Comparison of ENCODE assay signal across 15 cellular contexts in genomic region chr6:106101466-106101865, GRCh38. TPM values are rescaled to one million over a fixed set of nuclear protein-coding genes. Genes with fewer than 3 reads are reported as not detected.
DNase-seq lines count a peak whose midpoint lies in the region; ATAC-seq, FAIRE-seq and TF ChIP-seq lines count a peak whose summit lies in the region.
"Had no signal": no experiment of that assay in that cellular context is flagged by ENCODE, and none has a peak within 500 bp of the region (broad histone marks: within the 10 kb centered on the region; RNA-seq: fewer than 3 reads in every experiment).

No MANE protein-coding gene starts in this region.

- H3K4me2 ChIP-seq in HCT116 (ENCODE audit: low read length) (no peak overlapping the region), astrocyte (ENCODE audit: low read length) (no peak overlapping the region), mesenchymal stem cell (ENCODE audit: low read length, poor library complexity, severe bottlenecking) (no peak overlapping the region), SK-N-SH (no peak overlapping the region)

- H2AFZ ChIP-seq in HCT116 (ENCODE audit: low read depth, low read length, poor library complexity, severe bottlenecking) (no peak overlapping the region), astrocyte (ENCODE audit: low read depth, low read length) (no peak overlapping the region), mesenchymal stem cell (ENCODE audit: low read depth, low read length) (no peak overlapping the region), SK-N-SH (ENCODE audit: low read depth) (no peak overlapping the region)

- H2BK5ac ChIP-seq in mesenchymal stem cell (ENCODE audit: low read depth, low read length, poor library complexity, severe bottlenecking) = no peak overlapping the region

- no peak overlapping the region for H2BK12ac ChIP-seq in mesenchymal stem cell (ENCODE audit: low read length in 2 of 2)

- CTCF ChIA-PET in HCT116 (lab: Charles Lee) (no interaction called here), SK-N-SH (lab: Yijun Ruan, JAX) (interaction anchor here (1.1 kb wide), 1 partner anchor 109 kb away, joined by 3 read pairs; no protein-coding TSS in a partner anchor)

- no peak for DNase-seq in CD4-positive, CD25-positive, alpha-beta regulatory T cell
- DNase-seq in HCT116 (ENCODE audit: low read depth, low spot score) (no peak), astrocyte (ENCODE audit: low read depth) (no peak), mesenchymal stem cell (no peak), NCI-H524 (lab: John Stamatoyannopoulos, UW) (no peak), NCI-H2171 (lab: John Stamatoyannopoulos, UW) (no peak), SK-N-SH (no peak), kidney tubule cell (ENCODE audit: low spot score) (no peak)
- DNase-seq: aorta, DMS79, dorsolateral prefrontal cortex, foreskin melanocyte, MG63, midbrain, NCI-H2029 had no signal

- H4K20me1 ChIP-seq in HCT116 (ENCODE audit: insufficient read depth) (no peaks in the 10 kb centered on the region), astrocyte (ENCODE audit: insufficient read depth, low read length) (no peaks in the 10 kb centered on the region), SK-N-SH (ENCODE audit: insufficient read depth) (no peaks in the 10 kb centered on the region)

- H3K9me2 ChIP-seq in HCT116 (ENCODE audit: insufficient read depth) = no peaks in the 10 kb centered on the region
- no peaks in the 10 kb centered on the region for H3K9me2 ChIP-seq in SK-N-SH

- RAD21 ChIA-PET in HCT116 (lab: Charles Lee; ENCODE audit: low non-redundant PET in 1 of 2, low total read pairs in 2 of 2, uncharacterized antibody in 2 of 2, unreplicated experiment in 2 of 2) = no interaction called here

- H3K27ac ChIP-seq in CD4-positive, CD25-positive, alpha-beta regulatory T cell (ENCODE audit: insufficient read depth, low read length, poor library complexity, severe bottlenecking) = peak overlapping the region; percentile 90
- H3K27ac ChIP-seq in HCT116 (ENCODE audit: low read depth, low read length) (no peak overlapping the region), astrocyte (ENCODE audit: low read depth, low read length) (no peak overlapping the region), mesenchymal stem cell (ENCODE audit: low read length, poor library complexity, severe bottlenecking) (no peak overlapping the region), SK-N-SH (ENCODE audit: low read depth in 2 of 2, low read length in 1 of 2) (no peak overlapping the region)

- no peak for TF ChIP-seq EP300 in SK-N-SH (IDR thresholded peaks at IDR 0.05; ENCODE audit: borderline replicate concordance in 1 of 2, low read depth in 1 of 2, low read length in 1 of 2)

- H3K79me2 ChIP-seq in HCT116 (ENCODE audit: insufficient read depth, low read length) = no peaks in the 10 kb centered on the region
- H3K79me2 ChIP-seq in astrocyte (ENCODE audit: insufficient read depth, low read length) = no peaks in the 10 kb centered on the region
- H3K79me2 ChIP-seq in SK-N-SH (ENCODE audit: insufficient read depth) = no peaks in the 10 kb centered on the region

- intact Hi-C loops in HCT116 (cut with micrococcal nuclease) = no loop called here

- H3K9me3 Mint-ChIP-seq in CD4-positive, CD25-positive, alpha-beta regulatory T cell = peaks cover 0 to 2% (median 0%) of the 10 kb centered on the region in 7 donors
- no peaks in the 10 kb centered on the region for H3K9me3 Mint-ChIP-seq in astrocyte (ENCODE audit: unreplicated experiment)

- H3K79me1 ChIP-seq in mesenchymal stem cell (replicated peaks; ENCODE audit: low read length, poor library complexity, severe bottlenecking) = no peaks in the 10 kb centered on the region

- H3K4me1 Mint-ChIP-seq in CD4-positive, CD25-positive, alpha-beta regulatory T cell = peaks cover 0 to 85% (median 46%) of the 10 kb centered on the region in 4 donors
- peaks cover 37% of the 10 kb centered on the region for H3K4me1 Mint-ChIP-seq in astrocyte (ENCODE audit: low read depth, unreplicated experiment)

- peak overlapping the region; percentile 100 for H3K4me3 ChIP-seq in CD4-positive, CD25-positive, alpha-beta regulatory T cell (ENCODE audit: low read depth, low read length)
- H3K4me3 ChIP-seq in HCT116 (replicated peaks in 1 of 2; ENCODE audit: low read depth in 1 of 2, low read length in 2 of 2) (no peak overlapping the region), astrocyte (ENCODE audit: insufficient read depth, low read depth, low read length) (no peak overlapping the region), mesenchymal stem cell (ENCODE audit: insufficient read depth in 1 of 2, low read depth in 1 of 2, low read length in 2 of 2) (no peak overlapping the region), SK-N-SH (ENCODE audit: low read depth in 2 of 2, low read length in 1 of 2) (no peak overlapping the region)
- H3K4me3 ChIP-seq: MG63 had no signal

- ATAC-seq in CD4-positive, CD25-positive, alpha-beta regulatory T cell (ENCODE audit: low read depth in 2 of 2) = no peak
- ATAC-seq in HCT116 = no peak

- TF ChIP-seq RAD21 in HCT116 (IDR thresholded peaks at IDR 0.05; ENCODE audit: low read depth) (no peak), SK-N-SH (IDR thresholded peaks at IDR 0.05; ENCODE audit: low read length) (no peak)

- BruUV-seq in HCT116 (replicated peaks; lab: Mats Ljungman, UMichigan) = no TSS peak

- peaks cover 50% of the 10 kb centered on the region for H3K36me3 Mint-ChIP-seq in CD4-positive, CD25-positive, alpha-beta regulatory T cell
- H3K36me3 Mint-ChIP-seq in astrocyte (ENCODE audit: low read depth, unreplicated experiment) = peaks cover 20% of the 10 kb centered on the region

- no peak overlapping the region for H3K18ac ChIP-seq in mesenchymal stem cell (ENCODE audit: low read depth in 1 of 2, low read length in 2 of 2)

- H3K9me3 ChIP-seq in CD4-positive, CD25-positive, alpha-beta regulatory T cell (ENCODE audit: control insufficient read depth in 2 of 2, low read length in 2 of 2) = no peaks in the 10 kb centered on the region
- no peaks in the 10 kb centered on the region for H3K9me3 ChIP-seq in HCT116 (ENCODE audit: control insufficient read depth in 1 of 2, insufficient read depth in 1 of 2, low read depth in 1 of 2, low read length in 2 of 2)
- no peaks in the 10 kb centered on the region for H3K9me3 ChIP-seq in astrocyte (ENCODE audit: insufficient read depth, low read depth, low read length)
- no peaks in the 10 kb centered on the region for H3K9me3 ChIP-seq in mesenchymal stem cell (ENCODE audit: control insufficient read depth, low read length)
- no peaks in the 10 kb centered on the region for H3K9me3 ChIP-seq in SK-N-SH
- H3K9me3 ChIP-seq: MG63 had no signal

- no peak overlapping the region for H4K8ac ChIP-seq in mesenchymal stem cell (ENCODE audit: low read length)

- no peaks in the 10 kb centered on the region for H3K27me3 ChIP-seq in CD4-positive, CD25-positive, alpha-beta regulatory T cell (ENCODE audit: control insufficient read depth, insufficient read depth, low read length)
- H3K27me3 ChIP-seq in HCT116 (ENCODE audit: insufficient read depth, low read length) (no peaks in the 10 kb centered on the region), astrocyte (ENCODE audit: insufficient read depth, low read length) (no peaks in the 10 kb centered on the region), mesenchymal stem cell (ENCODE audit: control insufficient read depth in 1 of 2, insufficient read depth in 1 of 2, low read length in 2 of 2) (no peaks in the 10 kb centered on the region), SK-N-SH (ENCODE audit: insufficient read depth) (no peaks in the 10 kb centered on the region)
- H3K27me3 ChIP-seq: MG63 had no signal

- peaks cover 76% of the 10 kb centered on the region for H3K4me1 ChIP-seq in CD4-positive, CD25-positive, alpha-beta regulatory T cell (ENCODE audit: control insufficient read depth, insufficient read depth, low read length, poor library complexity, severe bottlenecking)
- H3K4me1 ChIP-seq in HCT116 (ENCODE audit: control insufficient read depth in 1 of 2, insufficient read depth in 2 of 2, low read length in 2 of 2) = peaks cover 19 to 40% of the 10 kb centered on the region in 2 experiments; a peak in 3 of 4 replicates
- peaks cover 18% of the 10 kb centered on the region for H3K4me1 ChIP-seq in astrocyte (ENCODE audit: insufficient read depth, low read length)
- peaks cover 9% of the 10 kb centered on the region for H3K4me1 ChIP-seq in mesenchymal stem cell (ENCODE audit: control insufficient read depth, insufficient read depth, low read depth, low read length)
- H3K4me1 ChIP-seq in SK-N-SH (ENCODE audit: control insufficient read depth in 1 of 2, insufficient read depth in 2 of 2, low read depth in 1 of 2, low read length in 1 of 2) = peaks cover 0 to 3% of the 10 kb centered on the region in 2 experiments; a peak in 2 of 4 replicates

- peak overlapping the region; percentile 59 for H2AK5ac ChIP-seq in mesenchymal stem cell (ENCODE audit: low read length, severe bottlenecking)

- H2BK15ac ChIP-seq in mesenchymal stem cell (ENCODE audit: low read depth, poor library complexity, severe bottlenecking) = no peak overlapping the region

- no peak overlapping the region for H3K4ac ChIP-seq in mesenchymal stem cell (ENCODE audit: low read depth in 1 of 2, low read length in 2 of 2)

- no peaks in the 10 kb centered on the region for H3K27me3 Mint-ChIP-seq in CD4-positive, CD25-positive, alpha-beta regulatory T cell
- H3K27me3 Mint-ChIP-seq in astrocyte (ENCODE audit: low read depth, unreplicated experiment) = no peaks in the 10 kb centered on the region

- no peak overlapping the region for H2BK120ac ChIP-seq in mesenchymal stem cell (ENCODE audit: low read depth, low read length)

- POLR2A ChIA-PET in HCT116 (lab: Charles Lee) = no interaction called here
- POLR2A ChIA-PET in SK-N-SH (lab: Yijun Ruan, JAX) = no interaction called here

- H3K27ac Mint-ChIP-seq in CD4-positive, CD25-positive, alpha-beta regulatory T cell = peak overlapping the region; percentile 95 to 100 (median 97)
- peak overlapping the region; percentile 31 for H3K27ac Mint-ChIP-seq in astrocyte (ENCODE audit: unreplicated experiment)

- WGBS in mesenchymal stem cell = 95% methylated on average over 3 of the region's 3 CpGs
- 94% methylated on average over 3 of the region's 3 CpGs for WGBS in SK-N-SH (ENCODE audit: low lambda C conversion rate)

- H3K9ac ChIP-seq in HCT116 (ENCODE audit: low read length) (no peak overlapping the region), astrocyte (ENCODE audit: low read length) (no peak overlapping the region), mesenchymal stem cell (ENCODE audit: low read length) (no peak overlapping the region), SK-N-SH (no peak overlapping the region)

- TF ChIP-seq POLR2A in HCT116 (IDR thresholded peaks at IDR 0.05; ENCODE audit: borderline replicate concordance, extremely low read depth, insufficient read depth, insufficient read length) = no peak

- no peak overlapping the region for H4K91ac ChIP-seq in mesenchymal stem cell (ENCODE audit: low read length)

- peaks cover 27% of the 10 kb centered on the region for H3K36me3 ChIP-seq in CD4-positive, CD25-positive, alpha-beta regulatory T cell (ENCODE audit: control insufficient read depth, insufficient read depth, low read length)
- H3K36me3 ChIP-seq in HCT116 (ENCODE audit: control insufficient read depth in 1 of 2, insufficient read depth in 2 of 2, low read length in 2 of 2) (no peaks in the 10 kb centered on the region), astrocyte (ENCODE audit: insufficient read depth, low read length) (peaks cover 3% of the 10 kb centered on the region), mesenchymal stem cell (ENCODE audit: control insufficient read depth in 1 of 2, insufficient read depth in 2 of 2, low read depth in 1 of 2, low read length in 2 of 2) (peaks cover 14 to 45% of the 10 kb centered on the region in 2 experiments), SK-N-SH (replicated peaks in 1 of 2; ENCODE audit: control insufficient read depth in 1 of 2, insufficient read depth in 2 of 2, low read length in 1 of 2) (peaks cover 26 to 31% of the 10 kb centered on the region in 2 experiments)
- H3K36me3 ChIP-seq: MG63 had no signal

- H3K14ac ChIP-seq in mesenchymal stem cell (ENCODE audit: low read length in 2 of 2) = no peak overlapping the region

- no peak overlapping the region for H3K23ac ChIP-seq in mesenchymal stem cell (ENCODE audit: low read length in 2 of 2)

- TF ChIP-seq CTCF in HCT116 (IDR thresholded peaks at IDR 0.05 in 2 of 3, conservative IDR thresholded peaks at IDR 0.05 in 1 of 3; ENCODE audit: borderline replicate concordance in 1 of 3, insufficient read depth in 1 of 3, low read depth in 2 of 3, low read length in 2 of 3) (no peak), astrocyte (IDR thresholded peaks at IDR 0.05; ENCODE audit: insufficient read depth, low read depth, low read length) (no peak), SK-N-SH (IDR thresholded peaks at IDR 0.05) (no peak)

- no peak for FAIRE-seq in astrocyte (lab: Jason Lieb, UNC)

- H3K4me3 Mint-ChIP-seq in CD4-positive, CD25-positive, alpha-beta regulatory T cell = peak overlapping the region; percentile 91 to 99 (median 96)
- H3K4me3 Mint-ChIP-seq in astrocyte (ENCODE audit: unreplicated experiment) = no peak overlapping the region

- peaks cover 1% of the 10 kb centered on the region for H3F3A ChIP-seq in SK-N-SH (replicated peaks; ENCODE audit: insufficient read depth)

RNA-seq across cellular contexts. Expression of gene PRDM1, which starts 15.3 kb away (rescaled TPM):
- 327 TPM for total RNA-seq in CD4-positive, CD25-positive, alpha-beta regulatory T cell
- 10 to 100 TPM; 48.6 to 71.6 (median 64.7) TPM for polyA plus RNA-seq in CD4-positive, CD25-positive, alpha-beta regulatory T cell
- total RNA-seq in HCT116 (2021; ENCODE audit: unreplicated experiment) = 3.4 TPM
- polyA plus RNA-seq in HCT116 (2012) = 1.3 and 2.6 TPM in 2 replicates
- 10.5 and 11.4 TPM in 2 replicates for total RNA-seq in astrocyte
- 7.5 TPM for polyA plus RNA-seq in mesenchymal stem cell (2013, experiment 1 of 2)
- 7.3 TPM for polyA plus RNA-seq in mesenchymal stem cell (2013, experiment 2 of 2)
- 2.3 and 4.0 TPM in 2 replicates for polyA plus RNA-seq in SK-N-SH (2012; rRNA removed)
- polyA plus RNA-seq in SK-N-SH (2012; cell fraction: cytosol; rRNA removed) = 2.6 and 3.0 TPM in 2 replicates
- polyA plus RNA-seq in SK-N-SH (2012; cell fraction: nucleus; rRNA removed) = 6.7 and 8.0 TPM in 2 replicates

Comparison
In these comparisons a context has a peak if more than half of its experiments do, and no peak if none do; other contexts are left out.
1. RNA of gene PRDM1, which starts 15.3 kb away (total RNA-seq): 327 TPM in CD4-positive, CD25-positive, alpha-beta regulatory T cell (single experiment); 10.5 to 11.4 TPM in astrocyte and 3.4 TPM in HCT116 (single experiment); every median in the first group is over 10 times any median in the second.